In genomic region chr10:82674036-82674435, GRCh38 we compare ENCODE assay signal across 26 cellular contexts.
DNase-seq lines count a peak whose midpoint lies in the region; ATAC-seq, FAIRE-seq and TF ChIP-seq lines count a peak whose summit lies in the region.
"Had no signal": no experiment of that assay in that cellular context is flagged by ENCODE, and none has a peak within 500 bp of the region (broad histone marks: within the 10 kb centered on the region; RNA-seq: fewer than 3 reads in every experiment).

No MANE protein-coding gene starts in this region.

- DNase-seq in HT1080 (ENCODE audit: low read depth) (peak; percentile 20), amniotic epithelial cell (ENCODE audit: low read depth) (peak; percentile 29), epithelial cell of esophagus (ENCODE audit: low read depth) (peak; percentile 5), stromal cell of bone marrow (ENCODE audit: low read depth) (peak; percentile 2), D721Med (ENCODE audit: insufficient read length, low spot score) (no peak), H4 (ENCODE audit: low spot score) (no peak)
- DNase-seq: AML-193; Caco-2; CD4-positive, alpha-beta T cell; DMS153; DND-41; GOT3; HCEC 1CT; Karpas-422; MV-4-11; NCI-H1105; NCI-H1436 treated with DMSO at 0.1 percent for 48 hours; NCI-H187 treated with DMSO at 0.1 percent for 48 hours; NCI-H748 treated with DMSO at 0.1 percent for 48 hours; PC-3; SJCRH30 had no signal

- no peak overlapping the region for H3K4me3 ChIP-seq in epithelial cell of esophagus (ENCODE audit: low read length)
- H3K4me3 ChIP-seq: A549; BLaER1 treated with 17β-estradiol and CSF1 and Interleukin-3, amounts not matched to agents 10 nM and 100 nM; SJCRH30 had no signal

- FAIRE-seq in D721Med (lab: Jason Lieb, UNC): no peak
- FAIRE-seq: A549, GM12892, HepG2 had no signal

- no peak for ATAC-seq in HG02884 (IDR thresholded peaks at IDR 0.05; ENCODE audit: unreplicated experiment)
- ATAC-seq: A549, HepG2, PC-3 had no signal

- TF ChIP-seq CTCF in epithelial cell of esophagus (IDR thresholded peaks at IDR 0.05; ENCODE audit: insufficient read depth, low read depth, low read length, missing control alignments): no peak
- no peak for TF ChIP-seq CTCF in D721Med (IDR thresholded peaks at IDR 0.05; ENCODE audit: insufficient read depth, missing control alignments)

Comparison
In these comparisons a context has a peak if more than half of its experiments do, and no peak if none do; other contexts are left out.
1. DNase-seq: peak in HT1080 (single experiment), amniotic epithelial cell (single experiment), epithelial cell of esophagus (single experiment) and stromal cell of bone marrow (single experiment); none in D721Med (single experiment) and H4 (single experiment).